8 cellular contexts compared by ENCODE assay signal in the genomic region with DNA sequence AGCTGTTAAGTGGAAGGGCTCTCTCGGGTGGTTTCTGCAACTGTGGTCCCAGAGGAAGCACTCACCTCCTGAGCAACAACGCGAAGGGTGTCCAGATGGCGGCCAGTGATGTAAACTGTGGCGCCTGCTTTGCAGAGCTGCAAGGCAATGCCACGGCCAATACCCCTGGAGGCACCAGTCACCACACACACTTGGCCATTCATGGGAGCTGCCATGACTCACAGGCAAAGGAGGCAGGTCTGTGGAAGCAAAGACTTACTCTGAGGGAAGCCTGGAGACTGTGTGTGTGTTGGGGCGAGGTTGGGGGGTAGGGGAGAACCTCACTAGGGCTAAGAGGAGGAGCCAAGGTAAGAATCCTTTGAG. TPM values are rescaled to one million over a fixed set of nuclear protein-coding genes. Genes with fewer than 3 reads are reported as not detected.
A peak's percentile ranks its signal among the peaks of the same experiment; 100 is the strongest.
DNase-seq lines count a peak whose midpoint lies in the region; ATAC-seq, FAIRE-seq and TF ChIP-seq lines count a peak whose summit lies in the region.

No MANE protein-coding gene starts in this region.

- no TSS peak for BruUV-seq in MCF 10A (replicated peaks; lab: Mats Ljungman, UMichigan)
- no TSS peak for BruUV-seq in HepG2 (replicated peaks; lab: Mats Ljungman, UMichigan)

- peaks cover 41% of the 10 kb centered on the region for H3K4me1 ChIP-seq in Loucy (ENCODE audit: insufficient read depth, low read length, poor library complexity, severe bottlenecking)
- H3K4me1 ChIP-seq in HepG2 (ENCODE audit: insufficient read depth, low read length), result peaks cover 45% of the 10 kb centered on the region
- peaks cover 0 to 34% (median 25%) of the 10 kb centered on the region in 4 donors for H3K4me1 ChIP-seq in tibial artery

- no peak; a peak in 1 of 4 replicates for TF ChIP-seq POLR2A in HepG2 (IDR thresholded peaks at IDR 0.05; ENCODE audit: insufficient read depth in 1 of 2, low read depth in 2 of 2, low read length in 2 of 2)

- no peak for FAIRE-seq in HepG2 (lab: Jason Lieb, UNC)

- TF ChIP-seq CTCF in Loucy (conservative IDR thresholded peaks at IDR 0.05; ENCODE audit: low read length) (no peak), MCF 10A (IDR thresholded peaks at IDR 0.05; ENCODE audit: unreplicated experiment) (no peak), HepG2 (CRISPR knock-in tag; IDR thresholded peaks at IDR 0.05) (no peak), tibial artery (IDR thresholded peaks at IDR 0.05) (no peak)

- H3K9me3 ChIP-seq in Loucy (ENCODE audit: insufficient read depth, low read depth, low read length) (no peaks in the 10 kb centered on the region), HepG2 (ENCODE audit: low read length) (no peaks in the 10 kb centered on the region), tibial artery (no peaks in the 10 kb centered on the region)

- intact Hi-C loops in MCF 10A (cut with micrococcal nuclease) (loop anchor here (2.0 to 5.0 kb wide), 2 partner anchors 192 to 284 kb away; no protein-coding TSS in a partner anchor), HepG2 (cut with micrococcal nuclease; ENCODE audit: unreplicated experiment) (loop anchor here (1.0 to 10.0 kb wide), 3 partner anchors 8 to 994 kb away; a partner anchor contains a TSS), tibial artery (cut with DNase I; ENCODE audit: low total_unique reads) (loop anchor here (5.0 kb wide), 1 partner anchor 57 kb away; a partner anchor contains a TSS)

- peak overlapping the region; percentile 78 for H3K27ac Mint-ChIP-seq in MCF 10A (ENCODE audit: low read depth, unreplicated experiment)

- TF ChIP-seq EP300 in HepG2 (IDR thresholded peaks at IDR 0.05; ENCODE audit: low read depth in 2 of 2, low read length in 2 of 2) (no peak), HepG2 (CRISPR knock-in tag; IDR thresholded peaks at IDR 0.05; ENCODE audit: borderline replicate concordance) (no peak; the same call in 1 of the 2 replicates)

- H4K20me1 ChIP-seq in Loucy (ENCODE audit: insufficient read depth, low read length, poor library complexity, severe bottlenecking) (peaks cover 10% of the 10 kb centered on the region), HepG2 (ENCODE audit: insufficient read depth, low read length) (0 out of 2 replicates have a peak, but pooled peaks cover 4% of the 10 kb centered on the region)

- peak overlapping the region; percentile 83 for H3K27ac ChIP-seq in HepG2 (ENCODE audit: extremely low read length, insufficient read depth, low read length)
- peak overlapping the region; percentile 76 to 85 for H3K27ac ChIP-seq in tibial artery

- H3K27me3 Mint-ChIP-seq in MCF 10A (ENCODE audit: insufficient read depth, unreplicated experiment), result no peaks in the 10 kb centered on the region

- peaks cover 65% of the 10 kb centered on the region for H3K36me3 Mint-ChIP-seq in MCF 10A (ENCODE audit: insufficient read depth, unreplicated experiment)

- peaks cover 33% of the 10 kb centered on the region for H3K4me1 Mint-ChIP-seq in MCF 10A (ENCODE audit: insufficient read depth, unreplicated experiment)

- no peaks in the 10 kb centered on the region for H3K27me3 ChIP-seq in Loucy (ENCODE audit: insufficient read depth, low read length, poor library complexity, severe bottlenecking)
- no peaks in the 10 kb centered on the region; a peak in 1 of 5 replicates for H3K27me3 ChIP-seq in HepG2 (ENCODE audit: control insufficient read depth in 1 of 2, insufficient read depth in 2 of 2, low read length in 2 of 2)
- no peaks in the 10 kb centered on the region for H3K27me3 ChIP-seq in tibial artery

- H3K9ac ChIP-seq in Loucy (ENCODE audit: low read depth, low read length, poor library complexity, severe bottlenecking) (peak overlapping the region; percentile 92), HepG2 (ENCODE audit: insufficient read depth, low read depth, low read length) (peak overlapping the region; percentile 92)

- H3K4me3 Mint-ChIP-seq in MCF 10A (ENCODE audit: unreplicated experiment), result peak overlapping the region; percentile 95

- H3K4me2 ChIP-seq in Loucy (ENCODE audit: low read depth, low read length, poor library complexity, severe bottlenecking) (peak overlapping the region; percentile 99), HepG2 (ENCODE audit: low read depth, low read length) (peak overlapping the region; percentile 99)

- H3K9me2 ChIP-seq in Loucy (replicated peaks; ENCODE audit: low read depth, low read length), result no peaks in the 10 kb centered on the region

- POLR2A ChIA-PET in MCF 10A (lab: Yijun Ruan, JAX), result interaction anchor here (0.5 to 7.6 kb wide), 31 partner anchors 8 to 190 kb away, joined by 3 to 187 read pairs (median 5); a partner anchor contains a TSS
- POLR2A ChIA-PET in HepG2 (lab: Yijun Ruan, JAX), result interaction anchor here (0.8 to 24.7 kb wide), 25 partner anchors 9 to 542 kb away, joined by 3 to 850 read pairs (median 11); a partner anchor contains a TSS

- ATAC-seq in HepG2, result peak; percentile 70
- ATAC-seq in HG03108 (IDR thresholded peaks at IDR 0.05; ENCODE audit: unreplicated experiment), result no peak

- H2AFZ ChIP-seq in Loucy (ENCODE audit: low read length) (peak overlapping the region; percentile 97; the same call in 1 of the 2 replicates), HepG2 (ENCODE audit: low read length) (no peak overlapping the region)

- H3K79me2 ChIP-seq in Loucy (ENCODE audit: insufficient read depth, low read length) (peaks cover 24% of the 10 kb centered on the region), HepG2 (ENCODE audit: insufficient read depth, low read length) (peaks cover 39% of the 10 kb centered on the region)

- CTCF ChIA-PET in MCF 10A (lab: Yijun Ruan, JAX), result interaction anchor here (1.0 to 11.2 kb wide), 10 partner anchors 9 to 256 kb away, joined by 3 to 414 read pairs (median 33); a partner anchor contains a TSS
- CTCF ChIA-PET in HepG2 (lab: Yijun Ruan, JAX; ENCODE audit: low intra/inter-chr PET ratio, low total read pairs), result interaction anchor here (1.4 to 5.7 kb wide), 7 partner anchors 10 to 85 kb away, joined by 4 to 217 read pairs (median 10); a partner anchor contains a TSS

- WGBS in HepG2 (ENCODE audit: low lambda C conversion rate), result 13% methylated on average over 7 of the region's 7 CpGs

- no peaks in the 10 kb centered on the region for H3F3A ChIP-seq in Loucy (ENCODE audit: low read depth)

- peak; percentile 26 for DNase-seq in SIG-M5 treated with dmso at 0.1 percent for 504 hours (lab: John Stamatoyannopoulos, UW; ENCODE audit: unreplicated experiment)
- DNase-seq in SIG-M5 (lab: John Stamatoyannopoulos, UW), result no peak
- peak; percentile 91 for DNase-seq in MCF 10A (ENCODE audit: unreplicated experiment)
- DNase-seq in HepG2 (ENCODE audit: low spot score), result peak; percentile 82
- DNase-seq in tibial artery, result no peak
- DNase-seq in NCI-H146 treated with DMSO at 0.1 percent for 48 hours (lab: John Stamatoyannopoulos, UW; ENCODE audit: unreplicated experiment), result no peak

- H3K36me3 ChIP-seq in Loucy (ENCODE audit: insufficient read depth, low read length) (peaks cover 19% of the 10 kb centered on the region; the same call in 1 of the 2 replicates), HepG2 (replicated peaks in 1 of 2; ENCODE audit: control insufficient read depth in 1 of 2, insufficient read depth in 2 of 2, low read length in 2 of 2) (peaks cover 37 to 54% of the 10 kb centered on the region in 2 experiments), tibial artery (peaks cover 38 to 47% (median 38%) of the 10 kb centered on the region in 3 donors)

- H3K4me3 ChIP-seq in Loucy (ENCODE audit: low read length, poor library complexity, severe bottlenecking) (peak overlapping the region; percentile 99), HepG2 (replicated peaks in 1 of 3; ENCODE audit: insufficient read depth in 1 of 3, low read depth in 2 of 3, low read length in 3 of 3) (peak overlapping the region; percentile 79 to 98 (median 89)), tibial artery (peak overlapping the region; percentile 91 to 96)

- TF ChIP-seq RAD21 in HepG2 (CRISPR knock-in tag; IDR thresholded peaks at IDR 0.05), result no peak

- H3K9me3 Mint-ChIP-seq in MCF 10A (ENCODE audit: unreplicated experiment), result no peaks in the 10 kb centered on the region

- in situ Hi-C loops in HepG2 (cut with HindIII; ENCODE audit: extremely low pct_ligation_motif_present, low pct_unique_long_range_greater_than_20kb), result loop anchor here (5.0 kb wide), 1 partner anchor 57 kb away; a partner anchor contains a TSS

RNA-seq across cellular contexts. Expression of a gene that starts 0.7 kb away (rescaled TPM):
- total RNA-seq in MCF 10A (2022) (29.2 and 29.7 TPM in 2 replicates), HepG2 (2016; rRNA removed; fragmentation: Illumina TruSeq; extraction: Trizol) (46.3 and 60.8 TPM in 2 replicates)
- total RNA-seq in HepG2 (2016; cell fraction: cytosol; rRNA removed; fragmentation: Illumina TruSeq; extraction: Trizol; ENCODE audit: low read depth), result 11.6 and 11.9 TPM in 2 replicates
- 42.0 and 55.8 TPM in 2 replicates for total RNA-seq in HepG2 (2016; cell fraction: insoluble cytoplasmic fraction; rRNA removed; fragmentation: Illumina TruSeq; extraction: Trizol)
- 12.0 and 12.3 TPM in 2 replicates for total RNA-seq in HepG2 (2016; cell fraction: membrane; rRNA removed; fragmentation: Illumina TruSeq; extraction: Trizol)
- 49.1 and 52.1 TPM in 2 replicates for total RNA-seq in HepG2 (2016; cell fraction: nucleus; rRNA removed; fragmentation: Illumina TruSeq; extraction: Trizol)
- 49.8 and 52.2 TPM in 2 replicates for polyA plus RNA-seq in HepG2 (2011; rRNA removed)
- polyA plus RNA-seq in HepG2 (2011; cell fraction: cytosol; rRNA removed), result 67.8 and 85.2 TPM in 2 replicates
- 332 and 353 TPM in 2 replicates for polyA plus RNA-seq in HepG2 (2011; cell fraction: nucleus; rRNA removed)
- 61.8 and 63.4 TPM in 2 replicates for polyA plus RNA-seq in HepG2 (2012)
- 5.3 and 7.0 TPM in 2 replicates for polyA plus RNA-seq in HepG2 (2016; cell fraction: cytosol; fragmentation: Illumina TruSeq; extraction: Trizol; ENCODE audit: low read depth)
- polyA plus RNA-seq in HepG2 (2016; cell fraction: insoluble cytoplasmic fraction; fragmentation: Illumina TruSeq; extraction: Trizol; ENCODE audit: low read depth), result 57.6 and 62.6 TPM in 2 replicates
- polyA plus RNA-seq in HepG2 (2016; cell fraction: membrane; fragmentation: Illumina TruSeq; extraction: Trizol; ENCODE audit: low read depth), result 8.9 and 12.3 TPM in 2 replicates
- 109 and 114 TPM in 2 replicates for polyA plus RNA-seq in HepG2 (2016; cell fraction: nucleus; fragmentation: Illumina TruSeq; extraction: Trizol; ENCODE audit: insufficient read depth, low read depth)
- 61.8 and 172 TPM in 2 replicates for polyA minus RNA-seq in HepG2 (2011; rRNA and poly(A)+ RNA removed; ENCODE audit: low replicate concordance)
- polyA minus RNA-seq in HepG2 (2011; cell fraction: cytosol; rRNA and poly(A)+ RNA removed), result 39.8 and 45.8 TPM in 2 replicates
- 57.2 and 59.4 TPM in 2 replicates for polyA minus RNA-seq in HepG2 (2011; cell fraction: nucleus; rRNA and poly(A)+ RNA removed)

RNA-seq across cellular contexts. Expression of a gene that starts 0.8 kb away (rescaled TPM):
- total RNA-seq in MCF 10A (2022), result 29.8 and 31.9 TPM in 2 replicates
- 61.6 and 64.5 TPM in 2 replicates for total RNA-seq in HepG2 (2016; rRNA removed; fragmentation: Illumina TruSeq; extraction: Trizol)
- total RNA-seq in HepG2 (2016; cell fraction: cytosol; rRNA removed; fragmentation: Illumina TruSeq; extraction: Trizol; ENCODE audit: low read depth), result 2.7 and 3.4 TPM in 2 replicates
- total RNA-seq in HepG2 (2016; cell fraction: insoluble cytoplasmic fraction; rRNA removed; fragmentation: Illumina TruSeq; extraction: Trizol), result 58.5 and 62.7 TPM in 2 replicates
- total RNA-seq in HepG2 (2016; cell fraction: membrane; rRNA removed; fragmentation: Illumina TruSeq; extraction: Trizol), result 11.3 and 12.5 TPM in 2 replicates
- total RNA-seq in HepG2 (2016; cell fraction: nucleus; rRNA removed; fragmentation: Illumina TruSeq; extraction: Trizol), result 38.6 and 43.3 TPM in 2 replicates
- 24.5 and 33.8 TPM in 2 replicates for polyA plus RNA-seq in HepG2 (2011; rRNA removed)
- polyA plus RNA-seq in HepG2 (2011; cell fraction: cytosol; rRNA removed), result 19.8 and 21.2 TPM in 2 replicates
- polyA plus RNA-seq in HepG2 (2011; cell fraction: nucleus; rRNA removed), result 82.1 and 94.5 TPM in 2 replicates
- 28.7 and 29.6 TPM in 2 replicates for polyA plus RNA-seq in HepG2 (2012)
- polyA plus RNA-seq in HepG2 (2016; cell fraction: cytosol; fragmentation: Illumina TruSeq; extraction: Trizol; ENCODE audit: low read depth), result 1.9 and 2.1 TPM in 2 replicates
- 38.5 and 40.4 TPM in 2 replicates for polyA plus RNA-seq in HepG2 (2016; cell fraction: insoluble cytoplasmic fraction; fragmentation: Illumina TruSeq; extraction: Trizol; ENCODE audit: low read depth)
- polyA plus RNA-seq in HepG2 (2016; cell fraction: membrane; fragmentation: Illumina TruSeq; extraction: Trizol; ENCODE audit: low read depth), result 3.8 and 5.1 TPM in 2 replicates
- polyA plus RNA-seq in HepG2 (2016; cell fraction: nucleus; fragmentation: Illumina TruSeq; extraction: Trizol; ENCODE audit: insufficient read depth, low read depth), result 39.2 and 41.4 TPM in 2 replicates
- 80.1 and 104 TPM in 2 replicates for polyA minus RNA-seq in HepG2 (2011; rRNA and poly(A)+ RNA removed; ENCODE audit: low replicate concordance)
- polyA minus RNA-seq in HepG2 (2011; cell fraction: cytosol; rRNA and poly(A)+ RNA removed), result 32.3 and 42.1 TPM in 2 replicates
- 65.5 and 77.8 TPM in 2 replicates for polyA minus RNA-seq in HepG2 (2011; cell fraction: nucleus; rRNA and poly(A)+ RNA removed)

RNA-seq across cellular contexts. Expression of a gene that starts 8.9 kb away (rescaled TPM):
- total RNA-seq in MCF 10A (2022), result 0.52 and 1.3 TPM in 2 replicates
- 22.4 and 35.8 TPM in 2 replicates for total RNA-seq in HepG2 (2016; rRNA removed; fragmentation: Illumina TruSeq; extraction: Trizol)
- 7.4 and 8.6 TPM in 2 replicates for total RNA-seq in HepG2 (2016; cell fraction: cytosol; rRNA removed; fragmentation: Illumina TruSeq; extraction: Trizol; ENCODE audit: low read depth)
- 25.0 and 33.5 TPM in 2 replicates for total RNA-seq in HepG2 (2016; cell fraction: insoluble cytoplasmic fraction; rRNA removed; fragmentation: Illumina TruSeq; extraction: Trizol)
- 10.2 and 11.5 TPM in 2 replicates for total RNA-seq in HepG2 (2016; cell fraction: membrane; rRNA removed; fragmentation: Illumina TruSeq; extraction: Trizol)
- total RNA-seq in HepG2 (2016; cell fraction: nucleus; rRNA removed; fragmentation: Illumina TruSeq; extraction: Trizol), result 35.1 and 36.7 TPM in 2 replicates
- polyA plus RNA-seq in HepG2 (2011; rRNA removed), result 110 and 143 TPM in 2 replicates
- polyA plus RNA-seq in HepG2 (2011; cell fraction: cytosol; rRNA removed), result 88.2 and 112 TPM in 2 replicates
- 47.6 and 66.7 TPM in 2 replicates for polyA plus RNA-seq in HepG2 (2011; cell fraction: nucleus; rRNA removed)
- polyA plus RNA-seq in HepG2 (2012), result 94.8 and 120 TPM in 2 replicates
- 15.9 and 18.8 TPM in 2 replicates for polyA plus RNA-seq in HepG2 (2016; cell fraction: cytosol; fragmentation: Illumina TruSeq; extraction: Trizol; ENCODE audit: low read depth)
- polyA plus RNA-seq in HepG2 (2016; cell fraction: insoluble cytoplasmic fraction; fragmentation: Illumina TruSeq; extraction: Trizol; ENCODE audit: low read depth), result 56.4 and 59.4 TPM in 2 replicates
- polyA plus RNA-seq in HepG2 (2016; cell fraction: membrane; fragmentation: Illumina TruSeq; extraction: Trizol; ENCODE audit: low read depth), result 21.0 and 22.1 TPM in 2 replicates
- polyA plus RNA-seq in HepG2 (2016; cell fraction: nucleus; fragmentation: Illumina TruSeq; extraction: Trizol; ENCODE audit: insufficient read depth, low read depth), result 101 TPM in 2 replicates
- polyA minus RNA-seq in HepG2 (2011; rRNA and poly(A)+ RNA removed; ENCODE audit: low replicate concordance), result 15.9 and 85.1 TPM in 2 replicates
- 34.0 and 49.4 TPM in 2 replicates for polyA minus RNA-seq in HepG2 (2011; cell fraction: cytosol; rRNA and poly(A)+ RNA removed)
- 21.4 and 33.2 TPM in 2 replicates for polyA minus RNA-seq in HepG2 (2011; cell fraction: nucleus; rRNA and poly(A)+ RNA removed)

RNA-seq across cellular contexts. Expression of a gene that starts 11.1 kb away (rescaled TPM):
- total RNA-seq in MCF 10A (2022) (21.7 and 23.8 TPM in 2 replicates), HepG2 (2016; rRNA removed; fragmentation: Illumina TruSeq; extraction: Trizol) (1.4 and 6.9 TPM in 2 replicates)
- 0.40 and 0.44 TPM in 2 replicates for total RNA-seq in HepG2 (2016; cell fraction: cytosol; rRNA removed; fragmentation: Illumina TruSeq; extraction: Trizol; ENCODE audit: low read depth)
- total RNA-seq in HepG2 (2016; cell fraction: insoluble cytoplasmic fraction; rRNA removed; fragmentation: Illumina TruSeq; extraction: Trizol), result 1.7 and 7.1 TPM in 2 replicates
- 0.93 and 1.2 TPM in 2 replicates for total RNA-seq in HepG2 (2016; cell fraction: membrane; rRNA removed; fragmentation: Illumina TruSeq; extraction: Trizol)
- 10.5 and 12.4 TPM in 2 replicates for total RNA-seq in HepG2 (2016; cell fraction: nucleus; rRNA removed; fragmentation: Illumina TruSeq; extraction: Trizol)
- 3.9 and 6.1 TPM in 2 replicates for polyA plus RNA-seq in HepG2 (2011; rRNA removed)
- polyA plus RNA-seq in HepG2 (2011; cell fraction: cytosol; rRNA removed), result 0.65 and 1.5 TPM in 2 replicates
- polyA plus RNA-seq in HepG2 (2011; cell fraction: nucleus; rRNA removed), result 94.5 and 110 TPM in 2 replicates
- 4.0 and 7.4 TPM in 2 replicates for polyA plus RNA-seq in HepG2 (2012)
- 0.31 and 0.36 TPM in 2 replicates for polyA plus RNA-seq in HepG2 (2016; cell fraction: cytosol; fragmentation: Illumina TruSeq; extraction: Trizol; ENCODE audit: low read depth)
- 1.1 and 1.5 TPM in 2 replicates for polyA plus RNA-seq in HepG2 (2016; cell fraction: insoluble cytoplasmic fraction; fragmentation: Illumina TruSeq; extraction: Trizol; ENCODE audit: low read depth)
- 0.33 and 0.39 TPM in 2 replicates for polyA plus RNA-seq in HepG2 (2016; cell fraction: membrane; fragmentation: Illumina TruSeq; extraction: Trizol; ENCODE audit: low read depth)
- 19.7 and 20.2 TPM in 2 replicates for polyA plus RNA-seq in HepG2 (2016; cell fraction: nucleus; fragmentation: Illumina TruSeq; extraction: Trizol; ENCODE audit: insufficient read depth, low read depth)
- 7.7 and 12.0 TPM in 2 replicates for polyA minus RNA-seq in HepG2 (2011; rRNA and poly(A)+ RNA removed; ENCODE audit: low replicate concordance)
- polyA minus RNA-seq in HepG2 (2011; cell fraction: cytosol; rRNA and poly(A)+ RNA removed), result 1.2 TPM in 2 replicates
- 40.7 and 44.3 TPM in 2 replicates for polyA minus RNA-seq in HepG2 (2011; cell fraction: nucleus; rRNA and poly(A)+ RNA removed)

RNA-seq across cellular contexts. Expression of a gene that starts 12.4 kb away (rescaled TPM):
- 15.8 and 19.9 TPM in 2 replicates for total RNA-seq in MCF 10A (2022)
- total RNA-seq in HepG2 (2016; rRNA removed; fragmentation: Illumina TruSeq; extraction: Trizol), result 1.00 and 3.2 TPM in 2 replicates
- 0.40 and 0.53 TPM in 2 replicates for total RNA-seq in HepG2 (2016; cell fraction: cytosol; rRNA removed; fragmentation: Illumina TruSeq; extraction: Trizol; ENCODE audit: low read depth)
- total RNA-seq in HepG2 (2016; cell fraction: insoluble cytoplasmic fraction; rRNA removed; fragmentation: Illumina TruSeq; extraction: Trizol), result 0.25 and 2.9 TPM in 2 replicates
- total RNA-seq in HepG2 (2016; cell fraction: membrane; rRNA removed; fragmentation: Illumina TruSeq; extraction: Trizol), result 0.55 and 0.59 TPM in 2 replicates
- 4.9 and 6.3 TPM in 2 replicates for total RNA-seq in HepG2 (2016; cell fraction: nucleus; rRNA removed; fragmentation: Illumina TruSeq; extraction: Trizol)
- 8.2 and 12.4 TPM in 2 replicates for polyA plus RNA-seq in HepG2 (2011; rRNA removed)
- polyA plus RNA-seq in HepG2 (2011; cell fraction: cytosol; rRNA removed), result 1.2 and 1.9 TPM in 2 replicates
- polyA plus RNA-seq in HepG2 (2011; cell fraction: nucleus; rRNA removed), result 89.0 and 109 TPM in 2 replicates
- 9.0 and 9.1 TPM in 2 replicates for polyA plus RNA-seq in HepG2 (2012)
- polyA plus RNA-seq in HepG2 (2016; cell fraction: cytosol; fragmentation: Illumina TruSeq; extraction: Trizol; ENCODE audit: low read depth), result 0.10 and 0.24 TPM in 2 replicates
- 0.76 and 0.87 TPM in 2 replicates for polyA plus RNA-seq in HepG2 (2016; cell fraction: insoluble cytoplasmic fraction; fragmentation: Illumina TruSeq; extraction: Trizol; ENCODE audit: low read depth)
- 0.37 and 0.90 TPM in 2 replicates for polyA plus RNA-seq in HepG2 (2016; cell fraction: membrane; fragmentation: Illumina TruSeq; extraction: Trizol; ENCODE audit: low read depth)
- 22.4 and 23.6 TPM in 2 replicates for polyA plus RNA-seq in HepG2 (2016; cell fraction: nucleus; fragmentation: Illumina TruSeq; extraction: Trizol; ENCODE audit: insufficient read depth, low read depth)
- 13.2 and 32.8 TPM in 2 replicates for polyA minus RNA-seq in HepG2 (2011; rRNA and poly(A)+ RNA removed; ENCODE audit: low replicate concordance)
- 0.30 and 1.5 TPM in 2 replicates for polyA minus RNA-seq in HepG2 (2011; cell fraction: cytosol; rRNA and poly(A)+ RNA removed)
- polyA minus RNA-seq in HepG2 (2011; cell fraction: nucleus; rRNA and poly(A)+ RNA removed), result 17.3 and 18.9 TPM in 2 replicates

Comparison
In these comparisons a context has a peak if more than half of its experiments do, and no peak if none do; other contexts are left out.
1. DNase-seq: peak in SIG-M5 treated with dmso at 0.1 percent for 504 hours (single experiment), MCF 10A (single experiment) and HepG2 (single experiment); none in SIG-M5 (single experiment), tibial artery (0 of 2) and NCI-H146 treated with DMSO at 0.1 percent for 48 hours (single experiment).
2. Peak in every context shown above with its lines, with median percentiles within 50 percentile points of each other: H3K4me3 ChIP-seq.